In genomic region chr7:45032421-45032820, GRCh38 we compare ENCODE assay signal across 17 cellular contexts. TPM values are rescaled to one million over a fixed set of nuclear protein-coding genes. Genes with fewer than 3 reads are reported as not detected.
DNase-seq lines count a peak whose midpoint lies in the region; ATAC-seq lines count a peak whose summit lies in the region.
"Had no signal": no experiment of that assay in that cellular context is flagged by ENCODE, and none has a peak within 500 bp of the region (broad histone marks: within the 10 kb centered on the region; RNA-seq: fewer than 3 reads in every experiment).

No MANE protein-coding gene starts in this region.

- no peak overlapping the region for H3K4me3 ChIP-seq in HUES48 (ENCODE audit: low read depth, low read length)
- peak overlapping the region; percentile 5 for H3K4me3 ChIP-seq in naive thymus-derived CD4-positive, alpha-beta T cell (ENCODE audit: low read length)
- H3K4me3 ChIP-seq: body of pancreas had no signal

- ATAC-seq in naive thymus-derived CD4-positive, alpha-beta T cell: no peak
- ATAC-seq: body of pancreas, left colon, Panc1 had no signal

- H3K36me3 ChIP-seq in HUES48 (ENCODE audit: control insufficient read depth, insufficient read depth, low read length): 0 out of 2 replicates have a peak, but pooled peaks cover 6% of the 10 kb centered on the region
- peaks cover 0 to 20% (median 0%) of the 10 kb centered on the region in 3 experiments for H3K36me3 ChIP-seq in naive thymus-derived CD4-positive, alpha-beta T cell (ENCODE audit: control insufficient read depth in 2 of 3, insufficient read depth in 3 of 3, low read length in 3 of 3)

- H3K27me3 Mint-ChIP-seq in T-helper 1 cell treated with Interleukin-12 subunit alpha and Interleukin-12 subunit beta and Interleukin-4 antibody, amounts not matched to agents 30 μg/mL and 1 μg/mL, for 36 hours (ENCODE audit: low read depth): no peaks in the 10 kb centered on the region
- H3K27me3 Mint-ChIP-seq in activated T-helper 2 cell treated with anti-CD3 and anti-CD28 coated beads, Interferon-gamma antibody, Interleukin-2, Interleukin-4, amounts not matched to agents 10 μg/mL and 5 μg/mL and 100 μg/mL, durations not matched to agents 14 hours and 24 hours and 36 hours (ENCODE audit: low read depth): no peaks in the 10 kb centered on the region
- H3K27me3 Mint-ChIP-seq in naive thymus-derived CD4-positive, alpha-beta T cell: no peaks in the 10 kb centered on the region
- H3K27me3 Mint-ChIP-seq: progenitor cell of endocrine pancreas had no signal

- H3K9me3 ChIP-seq in HUES48 (ENCODE audit: control insufficient read depth, insufficient read depth, low read length): no peaks in the 10 kb centered on the region
- no peaks in the 10 kb centered on the region for H3K9me3 ChIP-seq in naive thymus-derived CD4-positive, alpha-beta T cell (ENCODE audit: control insufficient read depth in 2 of 3, low read length in 3 of 3)
- H3K9me3 ChIP-seq: body of pancreas had no signal

- H3K27ac Mint-ChIP-seq in T-helper 1 cell treated with Interleukin-12 subunit alpha and Interleukin-12 subunit beta and Interleukin-4 antibody, amounts not matched to agents 30 μg/mL and 1 μg/mL, for 36 hours: peak overlapping the region; percentile 46
- H3K27ac Mint-ChIP-seq in activated T-helper 2 cell treated with anti-CD3 and anti-CD28 coated beads, Interferon-gamma antibody, Interleukin-2, Interleukin-4, amounts not matched to agents 10 μg/mL and 5 μg/mL and 100 μg/mL, durations not matched to agents 14 hours and 24 hours and 36 hours: peak overlapping the region; percentile 74
- peak overlapping the region; percentile 70 to 94 (median 84) for H3K27ac Mint-ChIP-seq in naive thymus-derived CD4-positive, alpha-beta T cell
- H3K27ac Mint-ChIP-seq: progenitor cell of endocrine pancreas had no signal

- DNase-seq in T-helper 1 cell: no peak
- DNase-seq in activated T-helper 2 cell treated with anti-CD3 and anti-CD28 coated beads, Interferon-gamma antibody, Interleukin-2, Interleukin-4, amounts not matched to agents 10 μg/mL and 5 μg/mL and 100 μg/mL, durations not matched to agents 14 hours and 24 hours and 36 hours (ENCODE audit: low spot score): no peak
- DNase-seq in naive thymus-derived CD4-positive, alpha-beta T cell: no peak
- no peak for DNase-seq in epidermal melanocyte (ENCODE audit: insufficient read length, low spot score)
- no peak for DNase-seq in retina
- DNase-seq in NCI-H82 (lab: John Stamatoyannopoulos, UW): no peak
- DNase-seq: activated effector memory CD4-positive, alpha-beta T cell treated with Interleukin-2 at 50 U/mL for 16 hours; body of pancreas; GF-D8; hippocampal formation; left colon; NCI-H524 treated with DMSO at 0.1 percent for 48 hours had no signal

- H3K4me1 Mint-ChIP-seq in T-helper 1 cell treated with Interleukin-12 subunit alpha and Interleukin-12 subunit beta and Interleukin-4 antibody, amounts not matched to agents 30 μg/mL and 1 μg/mL, for 36 hours (ENCODE audit: low read depth): peaks cover 59% of the 10 kb centered on the region
- peaks cover 71% of the 10 kb centered on the region for H3K4me1 Mint-ChIP-seq in activated T-helper 2 cell treated with anti-CD3 and anti-CD28 coated beads, Interferon-gamma antibody, Interleukin-2, Interleukin-4, amounts not matched to agents 10 μg/mL and 5 μg/mL and 100 μg/mL, durations not matched to agents 14 hours and 24 hours and 36 hours (ENCODE audit: low read depth)
- H3K4me1 Mint-ChIP-seq in naive thymus-derived CD4-positive, alpha-beta T cell: peaks cover 55 to 73% (median 66%) of the 10 kb centered on the region in 7 donors

- no peaks in the 10 kb centered on the region for H3K27me3 ChIP-seq in HUES48 (ENCODE audit: control insufficient read depth, insufficient read depth, low read length)
- H3K27me3 ChIP-seq in naive thymus-derived CD4-positive, alpha-beta T cell (ENCODE audit: control insufficient read depth in 2 of 2, insufficient read depth in 2 of 2, low read length in 2 of 2): no peaks in the 10 kb centered on the region
- H3K27me3 ChIP-seq: body of pancreas had no signal

- H3K4me1 ChIP-seq in HUES48 (ENCODE audit: control insufficient read depth, insufficient read depth, low read length): peaks cover 10% of the 10 kb centered on the region; the same call in 1 of the 2 replicates
- peaks cover 58 to 72% of the 10 kb centered on the region in 2 donors for H3K4me1 ChIP-seq in naive thymus-derived CD4-positive, alpha-beta T cell (ENCODE audit: control insufficient read depth in 2 of 2, insufficient read depth in 2 of 2, low read length in 2 of 2)

- H3K36me3 Mint-ChIP-seq in T-helper 1 cell treated with Interleukin-12 subunit alpha and Interleukin-12 subunit beta and Interleukin-4 antibody, amounts not matched to agents 30 μg/mL and 1 μg/mL, for 36 hours (ENCODE audit: low read depth): peaks cover 53% of the 10 kb centered on the region
- H3K36me3 Mint-ChIP-seq in activated T-helper 2 cell treated with anti-CD3 and anti-CD28 coated beads, Interferon-gamma antibody, Interleukin-2, Interleukin-4, amounts not matched to agents 10 μg/mL and 5 μg/mL and 100 μg/mL, durations not matched to agents 14 hours and 24 hours and 36 hours (ENCODE audit: low read depth): peaks cover 55% of the 10 kb centered on the region
- H3K36me3 Mint-ChIP-seq in naive thymus-derived CD4-positive, alpha-beta T cell: peaks cover 3 to 51% (median 24%) of the 10 kb centered on the region in 5 donors

- H3K27ac ChIP-seq in HUES48 (ENCODE audit: low read depth, low read length): no peak overlapping the region
- H3K27ac ChIP-seq in naive thymus-derived CD4-positive, alpha-beta T cell (ENCODE audit: low read depth, low read length): peak overlapping the region; percentile 53
- H3K27ac ChIP-seq: 22Rv1, body of pancreas had no signal

- intact Hi-C loops in activated T-helper 2 cell treated with anti-CD3 and anti-CD28 coated beads, Interferon-gamma antibody, Interleukin-2, Interleukin-4, amounts not matched to agents 10 μg/mL and 5 μg/mL and 100 μg/mL, durations not matched to agents 14 hours and 24 hours and 36 hours (cut with micrococcal nuclease): loop anchor here (2.0 kb wide), 1 partner anchor 32 kb away; the partner anchor contains the start of gene CCM2
- intact Hi-C loops in naive thymus-derived CD4-positive, alpha-beta T cell (cut with micrococcal nuclease): loop anchor here in 1 of 2 donors (5.0 kb wide), 1 partner anchor 175 kb away; no protein-coding TSS in a partner anchor

- CTCF ChIA-PET in naive thymus-derived CD4-positive, alpha-beta T cell (lab: Charles Lee): interaction anchor here (1.5 to 5.6 kb wide), 3 partner anchors 13 to 59 kb away, joined by 3 to 65 read pairs (median 25); no protein-coding TSS in a partner anchor

- peak overlapping the region; percentile 21; the same call in 1 of the 2 replicates for H3K9ac ChIP-seq in HUES48 (ENCODE audit: low read depth, low read length)

- H3K9me3 Mint-ChIP-seq in T-helper 1 cell treated with Interleukin-12 subunit alpha and Interleukin-12 subunit beta and Interleukin-4 antibody, amounts not matched to agents 30 μg/mL and 1 μg/mL, for 36 hours: no peaks in the 10 kb centered on the region
- no peaks in the 10 kb centered on the region for H3K9me3 Mint-ChIP-seq in activated T-helper 2 cell treated with anti-CD3 and anti-CD28 coated beads, Interferon-gamma antibody, Interleukin-2, Interleukin-4, amounts not matched to agents 10 μg/mL and 5 μg/mL and 100 μg/mL, durations not matched to agents 14 hours and 24 hours and 36 hours
- H3K9me3 Mint-ChIP-seq in naive thymus-derived CD4-positive, alpha-beta T cell: no peaks in the 10 kb centered on the region

- H3K4me3 Mint-ChIP-seq in T-helper 1 cell treated with Interleukin-12 subunit alpha and Interleukin-12 subunit beta and Interleukin-4 antibody, amounts not matched to agents 30 μg/mL and 1 μg/mL, for 36 hours: peak overlapping the region; percentile 63
- H3K4me3 Mint-ChIP-seq in activated T-helper 2 cell treated with anti-CD3 and anti-CD28 coated beads, Interferon-gamma antibody, Interleukin-2, Interleukin-4, amounts not matched to agents 10 μg/mL and 5 μg/mL and 100 μg/mL, durations not matched to agents 14 hours and 24 hours and 36 hours (ENCODE audit: low read depth): peak overlapping the region; percentile 24
- H3K4me3 Mint-ChIP-seq in naive thymus-derived CD4-positive, alpha-beta T cell: peak overlapping the region; percentile 76 to 93 (median 81)

- POLR2A ChIA-PET in naive thymus-derived CD4-positive, alpha-beta T cell (lab: Charles Lee): interaction anchor here (0.7 to 13.7 kb wide), 5 partner anchors 11 to 54 kb away, joined by 3 to 348 read pairs (median 11); partner anchors contain the start of genes CCM2 and MYO1G

RNA-seq across cellular contexts. Expression of gene CCM2, which starts 32.4 kb away (rescaled TPM):
- total RNA-seq in activated T-helper 2 cell treated with anti-CD3 and anti-CD28 coated beads, Interferon-gamma antibody, Interleukin-2, Interleukin-4, amounts not matched to agents 10 μg/mL and 5 μg/mL and 100 μg/mL, durations not matched to agents 14 hours and 24 hours and 36 hours: 61.3 and 61.7 TPM in 2 replicates
- total RNA-seq in naive thymus-derived CD4-positive, alpha-beta T cell: 100 to 1,000 TPM in 3 of 5 experiments, 10 to 100 TPM in 2; 80.4 to 200 (median 119) TPM
- 100 to 1,000 TPM in 1 of 2 donors, 10 to 100 TPM in 1; 75.9 to 123 TPM for polyA plus RNA-seq in naive thymus-derived CD4-positive, alpha-beta T cell

RNA-seq across cellular contexts. Expression of gene MYO1G, which starts 53.6 kb away (rescaled TPM):
- total RNA-seq in activated T-helper 2 cell treated with anti-CD3 and anti-CD28 coated beads, Interferon-gamma antibody, Interleukin-2, Interleukin-4, amounts not matched to agents 10 μg/mL and 5 μg/mL and 100 μg/mL, durations not matched to agents 14 hours and 24 hours and 36 hours: 442 and 450 TPM in 2 replicates
- total RNA-seq in naive thymus-derived CD4-positive, alpha-beta T cell: 100 to 1,000 TPM in 3 of 5 experiments, 10 to 100 TPM in 2; 29.2 to 385 (median 107) TPM
- polyA plus RNA-seq in naive thymus-derived CD4-positive, alpha-beta T cell: 10 to 100 TPM; 51.1 to 76.0 TPM

RNA-seq across cellular contexts. Expression of gene NACAD, which starts 56.3 kb away (rescaled TPM):
- 0.30 and 0.52 TPM in 2 replicates for total RNA-seq in activated T-helper 2 cell treated with anti-CD3 and anti-CD28 coated beads, Interferon-gamma antibody, Interleukin-2, Interleukin-4, amounts not matched to agents 10 μg/mL and 5 μg/mL and 100 μg/mL, durations not matched to agents 14 hours and 24 hours and 36 hours
- total RNA-seq in naive thymus-derived CD4-positive, alpha-beta T cell: under 1 TPM in 1 of 5 experiments, not detected in 4; 0.15 TPM
- under 1 TPM in 1 of 2 donors, not detected in 1; 0.08 TPM for polyA plus RNA-seq in naive thymus-derived CD4-positive, alpha-beta T cell

Comparison
In these comparisons a context has a peak if more than half of its experiments do, and no peak if none do; other contexts are left out.
1. H3K4me3 Mint-ChIP-seq: peak in every context shown above with its lines; median percentile 81 in naive thymus-derived CD4-positive, alpha-beta T cell; 63 in T-helper 1 cell treated with Interleukin-12 subunit alpha and Interleukin-12 subunit beta and Interleukin-4 antibody, amounts not matched to agents 30 μg/mL and 1 μg/mL, for 36 hours; 24 in activated T-helper 2 cell treated with anti-CD3 and anti-CD28 coated beads, Interferon-gamma antibody, Interleukin-2, Interleukin-4, amounts not matched to agents 10 μg/mL and 5 μg/mL and 100 μg/mL, durations not matched to agents 14 hours and 24 hours and 36 hours.